ENCODE assay signal across 25 cellular contexts in genomic region chr12:116561181-116561821, GRCh38. TPM values are rescaled to one million over a fixed set of nuclear protein-coding genes. Genes with fewer than 3 reads are reported as not detected.
DNase-seq lines count a peak whose midpoint lies in the region; ATAC-seq, FAIRE-seq and TF ChIP-seq lines count a peak whose summit lies in the region.
"Had no signal": no experiment of that assay in that cellular context is flagged by ENCODE, and none has a peak within 500 bp of the region (broad histone marks: within the 10 kb centered on the region; RNA-seq: fewer than 3 reads in every experiment).

No MANE protein-coding gene starts in this region.

- H3K4me1 ChIP-seq in Panc1 (ENCODE audit: control insufficient read depth, insufficient read depth, low read length): peaks cover 9% of the 10 kb centered on the region; the same call in 1 of the 2 replicates
- peaks cover 2 to 5% (median 4%) of the 10 kb centered on the region in 4 experiments for H3K4me1 ChIP-seq in H1 (replicated peaks in 1 of 4; ENCODE audit: control insufficient read depth in 3 of 4, insufficient read depth in 4 of 4, low read length in 3 of 4)
- H3K4me1 ChIP-seq in upper lobe of left lung: peaks cover 0 to 17% (median 16%) of the 10 kb centered on the region in 4 donors

- DNase-seq in DMS 273 (lab: John Stamatoyannopoulos, UW; ENCODE audit: unreplicated experiment) (peak; percentile 4), DMS 273 treated with DMSO at 0.1 percent for 48 hours (lab: John Stamatoyannopoulos, UW) (no peak), CMK (ENCODE audit: low read depth) (peak; percentile 82), Panc1 (ENCODE audit: low read depth, low spot score) (no peak), H1 (ENCODE audit: low read depth in 1 of 2, low spot score in 2 of 2) (no peak), upper lobe of left lung (no peak)
- no peak for DNase-seq in stimulated activated CD4-positive, alpha-beta T cell treated with anti-CD3 and anti-CD28 coated beads, Interleukin-2, amount 100 ng/mL, for 24 hours
- DNase-seq: activated CD4-positive, alpha-beta T cell treated with anti-CD3 and anti-CD28 coated beads, Interleukin-2, amount 10 ng/mL, durations not matched to agents 24 days and 14 days; activated CD8-positive, alpha-beta memory T cell treated with anti-CD3 and anti-CD28 coated beads, Interleukin-2, amount 50 U/mL, for 4 hours; cortex of kidney; H7; kidney glomerular epithelial cell; MM.1S; NCI-H1436 treated with DMSO at 0.1 percent for 48 hours; NCI-H2171 treated with DMSO at 0.1 percent for 48 hours; NCI-H526; nucleus accumbens; Right ventricle myocardium superior; small intestine; stimulated activated CD4-positive, alpha-beta T cell treated with anti-CD3 and anti-CD28 coated beads, Interleukin-4, amount 100 ng/mL, for 24 hours; SW 1271; thyroid gland had no signal

- no peaks in the 10 kb centered on the region for H3K27me3 ChIP-seq in Panc1 (ENCODE audit: control insufficient read depth, insufficient read depth, low read length)
- no peaks in the 10 kb centered on the region for H3K27me3 ChIP-seq in H1 (replicated peaks in 1 of 4; ENCODE audit: control insufficient read depth in 3 of 4, extremely low read depth in 1 of 4, insufficient read depth in 3 of 4, low read length in 3 of 4)
- H3K27me3 ChIP-seq in upper lobe of left lung: no peaks in the 10 kb centered on the region
- H3K27me3 ChIP-seq: thyroid gland had no signal

- POLR2A ChIA-PET in Panc1 (lab: Charles Lee): interaction anchor here (0.6 kb wide), 1 partner anchor 285 kb away, joined by 3 read pairs; no protein-coding TSS in a partner anchor
- POLR2A ChIA-PET in H1 (lab: Charles Lee; ENCODE audit: partially characterized antibody): no interaction called here

- TF ChIP-seq RAD21 in H1 (IDR thresholded peaks at IDR 0.05 in 1 of 2, conservative IDR thresholded peaks at IDR 0.05 in 1 of 2; ENCODE audit: low read depth in 2 of 2, low read length in 2 of 2): no peak

- ATAC-seq in Panc1: no peak
- ATAC-seq in upper lobe of left lung (ENCODE audit: low FRiP score in 2 of 2): no peak
- no peak for ATAC-seq in GM21576 (IDR thresholded peaks at IDR 0.05; ENCODE audit: unreplicated experiment)

- H4K20me1 ChIP-seq in H1 (replicated peaks in 1 of 2; ENCODE audit: control insufficient read depth in 1 of 2, insufficient read depth in 2 of 2, low read length in 2 of 2): no peaks in the 10 kb centered on the region

- H2BK12ac ChIP-seq in H1 (ENCODE audit: low read depth, low read length): no peak overlapping the region

- intact Hi-C loops in Panc1 (cut with micrococcal nuclease; ENCODE audit: unreplicated experiment): no loop called here

- no peak overlapping the region for H2BK120ac ChIP-seq in H1 (replicated peaks; ENCODE audit: low read depth, low read length)

- no peaks in the 10 kb centered on the region for H3K79me1 ChIP-seq in H1 (ENCODE audit: low read depth, low read length)

- no peak overlapping the region for H2BK5ac ChIP-seq in H1 (ENCODE audit: low read depth, low read length)

- H2BK20ac ChIP-seq in H1 (ENCODE audit: low read length): no peak overlapping the region

- H3K23me2 ChIP-seq in H1 (ENCODE audit: low read depth, low read length): no peaks in the 10 kb centered on the region

- H3K56ac ChIP-seq in H1 (replicated peaks; ENCODE audit: insufficient read length, low read depth, low read length): no peak overlapping the region

- no peaks in the 10 kb centered on the region for H3K36me3 ChIP-seq in Panc1 (ENCODE audit: control insufficient read depth, insufficient read depth, low read length)
- H3K36me3 ChIP-seq in H1 (ENCODE audit: control insufficient read depth in 2 of 4, insufficient read depth in 4 of 4, low read length in 3 of 4): no peaks in the 10 kb centered on the region
- H3K36me3 ChIP-seq in upper lobe of left lung: no peaks in the 10 kb centered on the region
- H3K36me3 ChIP-seq: thyroid gland had no signal

- peak overlapping the region; percentile 27; the same call in 1 of the 2 replicates for H3K27ac ChIP-seq in Panc1 (ENCODE audit: low read length)
- no peak overlapping the region for H3K27ac ChIP-seq in H1 (ENCODE audit: low read depth, low read length)
- peak overlapping the region in 1 of 4 donors; percentile 84 for H3K27ac ChIP-seq in upper lobe of left lung
- H3K27ac ChIP-seq: 22Rv1, thyroid gland had no signal

- FAIRE-seq in H1 (lab: Jason Lieb, UNC): no peak
- FAIRE-seq: endometrium, small intestine had no signal

- TF ChIP-seq EP300 in H1 (IDR thresholded peaks at IDR 0.05; ENCODE audit: borderline replicate concordance in 1 of 2, low read depth in 2 of 2, low read length in 2 of 2) (no peak), upper lobe of left lung (IDR thresholded peaks at IDR 0.05) (no peak)

- H3K9me3 ChIP-seq in Panc1 (ENCODE audit: control insufficient read depth, insufficient read depth, low read depth, low read length) (no peaks in the 10 kb centered on the region), H1 (ENCODE audit: insufficient read depth in 2 of 2, low read depth in 1 of 2, low read length in 1 of 2) (no peaks in the 10 kb centered on the region), upper lobe of left lung (no peaks in the 10 kb centered on the region)
- H3K9me3 ChIP-seq: thyroid gland had no signal

- no peak overlapping the region for H3K9ac ChIP-seq in H1 (replicated peaks in 1 of 4; ENCODE audit: extremely low read depth in 1 of 4, low read depth in 3 of 4, low read length in 3 of 4)

- H2BK15ac ChIP-seq in H1 (ENCODE audit: low read length): 0 out of 2 replicates have a peak overlapping the region, but pooled peaks have one; percentile 73

- no peak overlapping the region for H3K23ac ChIP-seq in H1 (ENCODE audit: insufficient read length)

- H3K4me3 ChIP-seq in Panc1 (ENCODE audit: low read depth in 2 of 2, low read length in 2 of 2): no peak overlapping the region
- H3K4me3 ChIP-seq in H1 (ENCODE audit: extremely low read depth in 1 of 4, insufficient read depth in 2 of 4, low read depth in 3 of 4, low read length in 4 of 4): no peak overlapping the region
- no peak overlapping the region for H3K4me3 ChIP-seq in upper lobe of left lung
- H3K4me3 ChIP-seq: thyroid gland had no signal

- no peak overlapping the region for H4K8ac ChIP-seq in H1 (ENCODE audit: extremely low read depth, insufficient read depth, low read length)

- no peaks in the 10 kb centered on the region for H3K79me2 ChIP-seq in H1 (ENCODE audit: control insufficient read depth in 1 of 2, insufficient read depth in 2 of 2, low read length in 2 of 2)

- H2AFZ ChIP-seq in H1 (ENCODE audit: low read length): no peak overlapping the region

- BruUV-seq in Panc1 (replicated peaks; lab: Mats Ljungman, UMichigan): no TSS peak

- no peak overlapping the region for H3K18ac ChIP-seq in H1 (ENCODE audit: extremely low read depth, low read length)

- no peak overlapping the region for H4K91ac ChIP-seq in H1 (replicated peaks; ENCODE audit: insufficient read length, low read length)

- TF ChIP-seq POLR2A in H1 (IDR thresholded peaks at IDR 0.05; ENCODE audit: control extremely low read depth in 1 of 2, low read depth in 2 of 2, low read length in 2 of 2): no peak
- TF ChIP-seq POLR2A in upper lobe of left lung (IDR thresholded peaks at IDR 0.05): no peak

- WGBS in H1 (ENCODE audit: extremely low coverage in 1 of 2, insufficient coverage in 1 of 2, insufficient read length in 1 of 2, insufficient replicate concordance in 2 of 2, low coverage in 1 of 2, low lambda C conversion rate in 2 of 2, missing lambda C conversion rate in 1 of 2), 2 experiments: 84% methylated on average over 6 of the region's 6 CpGs; no CpG with 5 or more reads in 1 of the 2 experiments
- WGBS in upper lobe of left lung, 2 donors: 60 to 79% methylated on average over 4 to 6 of the region's 6 CpGs

- CTCF ChIA-PET in Panc1 (lab: Charles Lee) (interaction anchor here (0.6 kb wide), 1 partner anchor 791 kb away, joined by 4 read pairs; no protein-coding TSS in a partner anchor), H1 (lab: Charles Lee; ENCODE audit: partially characterized antibody) (interaction anchor here (1.1 to 1.3 kb wide), 2 partner anchors 13 to 124 kb away, joined by 3 read pairs; no protein-coding TSS in a partner anchor)

- no peak overlapping the region for H3K14ac ChIP-seq in H1 (ENCODE audit: insufficient read length)

- no peak overlapping the region for H3K4ac ChIP-seq in H1 (replicated peaks; ENCODE audit: insufficient read length, low read depth, low read length)

- no peak for TF ChIP-seq CTCF in Panc1 (IDR thresholded peaks at IDR 0.05)
- TF ChIP-seq CTCF in H1 (IDR thresholded peaks at IDR 0.05; ENCODE audit: control extremely low read depth in 1 of 3, insufficient read depth in 1 of 3, low read depth in 1 of 3, low read length in 3 of 3): no peak
- no peak for TF ChIP-seq CTCF in upper lobe of left lung (IDR thresholded peaks at IDR 0.05)

- no peak overlapping the region for H3K4me2 ChIP-seq in H1 (ENCODE audit: insufficient read depth in 1 of 2, low read depth in 2 of 2, low read length in 2 of 2)

- in situ Hi-C loops in Panc1 (cut with HindIII; ENCODE audit: low pct_unique_long_range_greater_than_20kb, low sequenced_read_pairs): no loop called here

- no peak overlapping the region for H2AK5ac ChIP-seq in H1 (ENCODE audit: low read depth, low read length)

- H4K5ac ChIP-seq in H1 (ENCODE audit: insufficient read length, low read depth, low read length): no peak overlapping the region

TF ChIP-seq in H1, 55 proteins besides CTCF, POLR2A, EP300 and RAD21 (continues in another document):
- TF ChIP-seq HDAC6 (IDR thresholded peaks at IDR 0.05; ENCODE audit: low read depth, low read length) (no peak), EZH2 (IDR thresholded peaks at IDR 0.05; ENCODE audit: low read depth, low read length, severe bottlenecking) (no peak)

RNA-seq across cellular contexts. Expression of gene MAP1LC3B2, which starts 2.1 kb away (rescaled TPM):
- total RNA-seq in Panc1 (2021; ENCODE audit: unreplicated experiment) (1.9 TPM), upper lobe of left lung (1 to 10 TPM in 4 of 6 donors, not detected in 2; 1.5 to 5.7 (median 2.5) TPM)
- polyA plus RNA-seq in Panc1 (2012; ENCODE audit: insufficient read length): 9.4 TPM
- 1.3 and 1.5 TPM in 2 replicates for total RNA-seq in H1 (2021; fragmentation: NEBNext Ultra II Directional; extraction: Animal tissue kit (Norgen Biotek cat#: 25700))
- 0.39 TPM in 2 replicates for polyA plus RNA-seq in H1 (2011; rRNA removed)
- 0.93 TPM for polyA plus RNA-seq in H1 (2011; cell fraction: cytosol; rRNA removed)
- polyA plus RNA-seq in H1 (2011; cell fraction: nucleus; rRNA removed): 2.5 TPM
- polyA plus RNA-seq in H1 (2012, experiment 1 of 2): 3.1 to 5.2 TPM (median 3.9 TPM) in 4 replicates
- not detected for polyA plus RNA-seq in H1 (2012, experiment 2 of 2)
- 0.28 TPM for polyA plus RNA-seq in H1 (2013, experiment 1 of 2)
- 0.22 TPM for polyA plus RNA-seq in H1 (2013, experiment 2 of 2)
- polyA minus RNA-seq in H1 (2011; rRNA and poly(A)+ RNA removed): 0.73 and 2.6 TPM in 2 replicates
- not detected for polyA minus RNA-seq in H1 (2011; cell fraction: cytosol; rRNA and poly(A)+ RNA removed)
- polyA minus RNA-seq in H1 (2011; cell fraction: nucleus; rRNA and poly(A)+ RNA removed): 2.1 TPM
- total RNA-seq: H7 had no signal

Comparison
In these comparisons a context has a peak if more than half of its experiments do, and no peak if none do; other contexts are left out.
1. DNase-seq: peak in DMS 273 (single experiment) and CMK (single experiment); none in DMS 273 treated with DMSO at 0.1 percent for 48 hours (single experiment), Panc1 (single experiment), H1 (0 of 2), stimulated activated CD4-positive, alpha-beta T cell treated with anti-CD3 and anti-CD28 coated beads, Interleukin-2, amount 100 ng/mL, for 24 hours (0 of 2) and upper lobe of left lung (0 of 2).